In the genomic region with DNA sequence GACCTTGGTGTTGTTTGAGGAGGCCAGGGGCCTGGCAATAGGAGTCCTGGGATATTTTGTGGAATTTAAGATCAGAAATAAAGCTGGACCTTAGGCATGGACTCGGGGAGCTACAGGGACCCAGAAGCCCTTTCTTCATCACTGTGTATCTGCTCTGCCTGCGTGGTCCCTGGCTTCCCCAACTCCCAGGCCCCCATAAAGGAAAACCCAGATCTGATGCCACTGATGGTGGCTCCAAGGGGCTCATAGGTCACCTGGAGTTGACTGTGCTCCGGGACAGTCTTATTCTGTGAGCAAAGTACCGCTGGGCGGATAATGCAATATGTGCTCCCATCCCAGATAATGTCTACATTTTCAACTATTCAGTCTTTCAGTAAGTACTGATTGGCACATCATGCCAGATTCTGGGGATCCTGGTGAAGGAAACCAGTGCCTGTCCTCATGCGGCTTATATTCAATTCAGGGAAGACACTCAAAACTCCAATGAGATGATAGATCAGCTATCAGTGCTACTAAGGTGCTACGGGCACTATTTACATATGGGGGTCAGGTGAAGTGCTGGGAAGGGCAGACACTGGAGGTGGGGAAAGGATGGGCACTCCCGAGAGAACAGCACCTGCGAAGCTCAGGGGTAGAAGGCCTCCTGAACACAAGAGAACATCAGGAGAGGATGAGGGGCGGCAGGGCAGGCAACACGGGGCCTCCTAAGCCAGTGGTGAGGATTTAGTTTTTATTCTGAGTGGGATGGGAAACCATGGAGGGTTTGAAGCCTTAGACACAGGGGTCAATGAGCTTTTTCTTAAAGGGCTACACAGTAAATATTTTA, we compare ENCODE assay signal across 13 cellular contexts. TPM values are rescaled to one million over a fixed set of nuclear protein-coding genes. Genes with fewer than 3 reads are reported as not detected.
DNase-seq lines count a peak whose midpoint lies in the region; ATAC-seq, FAIRE-seq and TF ChIP-seq lines count a peak whose summit lies in the region.
"Had no signal": no experiment of that assay in that cellular context is flagged by ENCODE, and none has a peak within 500 bp of the region (broad histone marks: within the 10 kb centered on the region; RNA-seq: fewer than 3 reads in every experiment).

No MANE protein-coding gene starts in this region.

- no peaks in the 10 kb centered on the region for H3K9me2 ChIP-seq in Loucy (replicated peaks; ENCODE audit: low read depth, low read length)

- H4K20me1 ChIP-seq in BLaER1 treated with 17β-estradiol and CSF1 and Interleukin-3, amounts not matched to agents 10 nM and 100 nM: 0 out of 22 replicates have a peak, but pooled peaks cover 0 to 7% (median 0%) of the 10 kb centered on the region in 11 experiments
- H4K20me1 ChIP-seq in Loucy (ENCODE audit: insufficient read depth, low read length, poor library complexity, severe bottlenecking): no peaks in the 10 kb centered on the region

- H3K27ac Mint-ChIP-seq in nephron: peak overlapping the region; percentile 33 to 76 (median 67)

- peaks cover 95 to 100% (median 100%) of the 10 kb centered on the region in 10 experiments for H3K4me1 ChIP-seq in BLaER1 treated with 17β-estradiol and CSF1 and Interleukin-3, amounts not matched to agents 10 nM and 100 nM
- H3K4me1 ChIP-seq in Loucy (ENCODE audit: insufficient read depth, low read length, poor library complexity, severe bottlenecking) (peaks cover 50% of the 10 kb centered on the region), mucosa of descending colon (ENCODE audit: low read depth) (no peaks in the 10 kb centered on the region)
- H3K4me1 ChIP-seq: breast epithelium had no signal

- no peaks in the 10 kb centered on the region for H3K9me3 ChIP-seq in BLaER1 treated with 17β-estradiol and CSF1 and Interleukin-3, amounts not matched to agents 10 nM and 100 nM (replicated peaks in 1 of 11)
- no peaks in the 10 kb centered on the region for H3K9me3 ChIP-seq in Loucy (ENCODE audit: insufficient read depth, low read depth, low read length)
- no peaks in the 10 kb centered on the region for H3K9me3 ChIP-seq in mucosa of descending colon
- H3K9me3 ChIP-seq: breast epithelium had no signal

- peak overlapping the region; percentile 81 to 97 (median 93) for H3K4me2 ChIP-seq in BLaER1 treated with 17β-estradiol and CSF1 and Interleukin-3, amounts not matched to agents 10 nM and 100 nM
- H3K4me2 ChIP-seq in Loucy (ENCODE audit: low read depth, low read length, poor library complexity, severe bottlenecking): peak overlapping the region; percentile 44

- H3K36me3 Mint-ChIP-seq in nephron (ENCODE audit: low read depth): no peaks in the 10 kb centered on the region

- no peak overlapping the region for H2AFZ ChIP-seq in Loucy (ENCODE audit: low read length)

- no peak for FAIRE-seq in H54 (lab: Jason Lieb, UNC)
- FAIRE-seq: GM18507, RCC 7860 had no signal

- ATAC-seq in mucosa of descending colon: no peak

- H3K9me3 Mint-ChIP-seq in nephron: no peaks in the 10 kb centered on the region

- H3K4me3 ChIP-seq in BLaER1 treated with 17β-estradiol and CSF1 and Interleukin-3, amounts not matched to agents 10 nM and 100 nM: peak overlapping the region in 4 of 10 experiments; percentile 30 to 47 (median 35); a peak in 3 of 20 replicates
- H3K4me3 ChIP-seq in Loucy (ENCODE audit: low read length, poor library complexity, severe bottlenecking): no peak overlapping the region
- H3K4me3 ChIP-seq in dorsolateral prefrontal cortex: peak overlapping the region in 16 of 59 donors; percentile 6 to 61 (median 42)
- no peak overlapping the region for H3K4me3 ChIP-seq in mucosa of descending colon

- H3K27me3 Mint-ChIP-seq in nephron (ENCODE audit: low read depth): peaks cover 3% of the 10 kb centered on the region

- H3K4me1 Mint-ChIP-seq in nephron: peaks cover 69% of the 10 kb centered on the region

- no peaks in the 10 kb centered on the region for H3K27me3 ChIP-seq in BLaER1 treated with 17β-estradiol and CSF1 and Interleukin-3, amounts not matched to agents 10 nM and 100 nM
- H3K27me3 ChIP-seq in Loucy (ENCODE audit: insufficient read depth, low read length, poor library complexity, severe bottlenecking) (no peaks in the 10 kb centered on the region), dorsolateral prefrontal cortex (no peaks in the 10 kb centered on the region)
- H3K27me3 ChIP-seq: breast epithelium had no signal

- peak overlapping the region; percentile 74 to 96 (median 89) for H3K27ac ChIP-seq in BLaER1 treated with 17β-estradiol and CSF1 and Interleukin-3, amounts not matched to agents 10 nM and 100 nM
- H3K27ac ChIP-seq in dorsolateral prefrontal cortex: peak overlapping the region; percentile 37 to 95 (median 85)

- no peak for DNase-seq in dorsolateral prefrontal cortex
- DNase-seq in NCI-H1417 treated with DMSO at 0.1 percent for 48 hours (lab: John Stamatoyannopoulos, UW): no peak
- DNase-seq in H54 (ENCODE audit: insufficient read length, low spot score): no peak
- no peak for DNase-seq in mucosa of descending colon
- DNase-seq in NCI-H446 (lab: John Stamatoyannopoulos, UW): no peak
- DNase-seq: EL had no signal

- H3K36me3 ChIP-seq in BLaER1 treated with 17β-estradiol and CSF1 and Interleukin-3, amounts not matched to agents 10 nM and 100 nM: peaks cover 0 to 6% (median 3%) of the 10 kb centered on the region in 11 experiments; a peak in 8 of 22 replicates
- H3K36me3 ChIP-seq in Loucy (ENCODE audit: insufficient read depth, low read length) (peaks cover under 1% of the 10 kb centered on the region; the same call in 1 of the 2 replicates), mucosa of descending colon (ENCODE audit: low read depth) (no peaks in the 10 kb centered on the region)
- H3K36me3 ChIP-seq: breast epithelium had no signal

- peaks cover 12% of the 10 kb centered on the region; the same call in 1 of the 2 replicates for H3F3A ChIP-seq in Loucy (ENCODE audit: low read depth)

- TF ChIP-seq POLR2A in H54 (IDR thresholded peaks at IDR 0.05; ENCODE audit: low read depth, low read length): no peak

- TF ChIP-seq CTCF in Loucy (conservative IDR thresholded peaks at IDR 0.05; ENCODE audit: low read length): no peak
- no peak for TF ChIP-seq CTCF in dorsolateral prefrontal cortex (IDR thresholded peaks at IDR 0.05 in 54 of 56, conservative IDR thresholded peaks at IDR 0.05 in 2 of 56; ENCODE audit: low read depth in 1 of 56, partially characterized antibody in 56 of 56)
- TF ChIP-seq CTCF in nephron (IDR thresholded peaks at IDR 0.05; ENCODE audit: unreplicated experiment in 3 of 3): no peak
- no peak for TF ChIP-seq CTCF in mucosa of descending colon (IDR thresholded peaks at IDR 0.05)

- H3K79me2 ChIP-seq in Loucy (ENCODE audit: insufficient read depth, low read length): no peaks in the 10 kb centered on the region

- H3K4me3 Mint-ChIP-seq in nephron: no peak overlapping the region

- peak overlapping the region; percentile 62 to 86 (median 75) for H3K9ac ChIP-seq in BLaER1 treated with 17β-estradiol and CSF1 and Interleukin-3, amounts not matched to agents 10 nM and 100 nM
- peak overlapping the region; percentile 42 for H3K9ac ChIP-seq in Loucy (ENCODE audit: low read depth, low read length, poor library complexity, severe bottlenecking)

- intact Hi-C loops in dorsolateral prefrontal cortex (cut with DNase I) (no loop called here), mucosa of descending colon (cut with DNase I, micrococcal nuclease) (no loop called here)

RNA-seq across cellular contexts. Expression of a gene that starts 5.5 kb away (rescaled TPM):
- 10 to 100 TPM in 39 of 120 experiments, 1 to 10 TPM in 81; 1.8 to 27.0 (median 7.9) TPM for total RNA-seq in dorsolateral prefrontal cortex
- 1 to 10 TPM; 3.3 to 6.5 (median 6.0) TPM for total RNA-seq in mucosa of descending colon

RNA-seq across cellular contexts. Expression of a gene that starts 41.3 kb away (rescaled TPM):
- total RNA-seq in dorsolateral prefrontal cortex (10 to 100 TPM in 35 of 120 experiments, 1 to 10 TPM in 85; 1.3 to 25.3 (median 7.9) TPM), mucosa of descending colon (1 to 10 TPM; 4.1 to 7.0 (median 5.1) TPM)
- total RNA-seq: MCF 10A had no signal
